In genomic region chr6:137783640-137784198, GRCh38 we compare ENCODE assay signal across 21 cellular contexts.
DNase-seq lines count a peak whose midpoint lies in the region; ATAC-seq and TF ChIP-seq lines count a peak whose summit lies in the region.
"Had no signal": no experiment of that assay in that cellular context is flagged by ENCODE, and none has a peak within 500 bp of the region (broad histone marks: within the 10 kb centered on the region; RNA-seq: fewer than 3 reads in every experiment).

No MANE protein-coding gene starts in this region.

- no peak overlapping the region for H3K9ac ChIP-seq in neural progenitor cell
- H3K9ac ChIP-seq: BLaER1, GM23248 had no signal

- H3K36me3 Mint-ChIP-seq in activated T-cell treated with anti-CD3 and anti-CD28 coated beads, Interleukin-2, amount 50 U/mL, for 72 hours (ENCODE audit: insufficient read depth in 2 of 2), result no peaks in the 10 kb centered on the region
- no peaks in the 10 kb centered on the region for H3K36me3 Mint-ChIP-seq in activated T-cell treated with anti-CD3 and anti-CD28 coated beads, Interleukin-2, amount 50 U/mL, for 24 hours (ENCODE audit: low read depth)
- H3K36me3 Mint-ChIP-seq in T-helper 17 cell (ENCODE audit: low read depth) (peaks cover 4% of the 10 kb centered on the region), neural progenitor cell (no peaks in the 10 kb centered on the region)
- H3K36me3 Mint-ChIP-seq: CD8-positive, alpha-beta T cell had no signal

- no peaks in the 10 kb centered on the region for H3F3A ChIP-seq in neural progenitor cell (ENCODE audit: low read depth)

- H3K79me2 ChIP-seq in neural progenitor cell (ENCODE audit: low read depth), result no peaks in the 10 kb centered on the region

- H3K4me3 Mint-ChIP-seq in activated T-cell treated with anti-CD3 and anti-CD28 coated beads, Interleukin-2, amount 50 U/mL, for 72 hours, result no peak overlapping the region
- H3K4me3 Mint-ChIP-seq in activated T-cell treated with anti-CD3 and anti-CD28 coated beads, Interleukin-2, amount 50 U/mL, for 24 hours, result no peak overlapping the region
- no peak overlapping the region for H3K4me3 Mint-ChIP-seq in T-helper 17 cell
- no peak overlapping the region for H3K4me3 Mint-ChIP-seq in neural progenitor cell
- H3K4me3 Mint-ChIP-seq: CD8-positive, alpha-beta T cell had no signal

- H3K27me3 Mint-ChIP-seq in activated T-cell treated with anti-CD3 and anti-CD28 coated beads, Interleukin-2, amount 50 U/mL, for 72 hours (ENCODE audit: low read depth), result no peaks in the 10 kb centered on the region
- H3K27me3 Mint-ChIP-seq in activated T-cell treated with anti-CD3 and anti-CD28 coated beads, Interleukin-2, amount 50 U/mL, for 24 hours, result no peaks in the 10 kb centered on the region
- no peaks in the 10 kb centered on the region for H3K27me3 Mint-ChIP-seq in T-helper 17 cell
- H3K27me3 Mint-ChIP-seq in neural progenitor cell (ENCODE audit: insufficient read depth, low read depth), result peaks cover 2% of the 10 kb centered on the region

- peak overlapping the region; percentile 39 for H3K27ac Mint-ChIP-seq in activated T-cell treated with anti-CD3 and anti-CD28 coated beads, Interleukin-2, amount 50 U/mL, for 72 hours
- H3K27ac Mint-ChIP-seq in activated T-cell treated with anti-CD3 and anti-CD28 coated beads, Interleukin-2, amount 50 U/mL, for 24 hours, result no peak overlapping the region
- H3K27ac Mint-ChIP-seq in T-helper 17 cell (peak overlapping the region; percentile 81), neural progenitor cell (no peak overlapping the region)
- H3K27ac Mint-ChIP-seq: CD8-positive, alpha-beta T cell had no signal

- H3K4me1 Mint-ChIP-seq in activated T-cell treated with anti-CD3 and anti-CD28 coated beads, Interleukin-2, amount 50 U/mL, for 72 hours (ENCODE audit: low read depth), result no peaks in the 10 kb centered on the region
- no peaks in the 10 kb centered on the region for H3K4me1 Mint-ChIP-seq in activated T-cell treated with anti-CD3 and anti-CD28 coated beads, Interleukin-2, amount 50 U/mL, for 24 hours (ENCODE audit: low read depth)
- peaks cover 4% of the 10 kb centered on the region for H3K4me1 Mint-ChIP-seq in T-helper 17 cell
- no peaks in the 10 kb centered on the region for H3K4me1 Mint-ChIP-seq in neural progenitor cell

- peak overlapping the region; percentile 41 for H2AFZ ChIP-seq in neural progenitor cell (replicated peaks)
- H2AFZ ChIP-seq: GM23248 had no signal

- H4K20me1 ChIP-seq in neural progenitor cell (ENCODE audit: low read depth), result no peaks in the 10 kb centered on the region
- H4K20me1 ChIP-seq: BLaER1 had no signal

- no peak for DNase-seq in activated T-cell treated with anti-CD3 and anti-CD28 coated beads, Interleukin-2, amount 50 U/mL, for 72 hours
- no peak for DNase-seq in activated T-cell treated with anti-CD3 and anti-CD28 coated beads, Interleukin-2, amount 50 U/mL, for 24 hours
- DNase-seq in T-helper 17 cell (no peak), fibroblast of gingiva (ENCODE audit: low read depth) (peak; percentile 19), neural progenitor cell (ENCODE audit: low spot score) (no peak), G401 (ENCODE audit: low spot score) (no peak), putamen (ENCODE audit: low spot score) (no peak)
- DNase-seq: 8988T; CD8-positive, alpha-beta T cell; DND-41; GM23248; MV-4-11; NCI-H1417; NCI-H187 treated with DMSO at 0.1 percent for 48 hours; NCI-H2171; NCI-H748 treated with DMSO at 0.1 percent for 48 hours had no signal

- no peak for ATAC-seq in activated T-cell treated with anti-CD3 and anti-CD28 coated beads, Interleukin-2, amount 50 U/mL, for 72 hours (replicated peaks in 1 of 2)
- ATAC-seq in T-helper 17 cell (no peak), HG03378 (IDR thresholded peaks at IDR 0.05; ENCODE audit: unreplicated experiment) (no peak)
- ATAC-seq: CD8-positive, alpha-beta T cell; HCT116 had no signal

- H3K4me3 ChIP-seq in neural progenitor cell, result no peak overlapping the region
- H3K4me3 ChIP-seq: BLaER1, GM23248, SJSA1 had no signal

- TF ChIP-seq CTCF in neural progenitor cell (IDR thresholded peaks at IDR 0.05), result no peak

- H3K4me1 ChIP-seq in neural progenitor cell, result no peaks in the 10 kb centered on the region
- H3K4me1 ChIP-seq: SJSA1 had no signal

- in situ Hi-C loops in G401 (cut with HindIII; ENCODE audit: low sequenced_read_pairs), result no loop called here

- H3K9me3 Mint-ChIP-seq in activated T-cell treated with anti-CD3 and anti-CD28 coated beads, Interleukin-2, amount 50 U/mL, for 72 hours, result no peaks in the 10 kb centered on the region
- no peaks in the 10 kb centered on the region for H3K9me3 Mint-ChIP-seq in activated T-cell treated with anti-CD3 and anti-CD28 coated beads, Interleukin-2, amount 50 U/mL, for 24 hours
- H3K9me3 Mint-ChIP-seq in neural progenitor cell, result no peaks in the 10 kb centered on the region
- H3K9me3 Mint-ChIP-seq: CD8-positive, alpha-beta T cell had no signal

- H3K27me3 ChIP-seq in neural progenitor cell, result no peaks in the 10 kb centered on the region
- H3K27me3 ChIP-seq: BLaER1, SJSA1 had no signal

- H3K36me3 ChIP-seq in neural progenitor cell, result no peaks in the 10 kb centered on the region
- H3K36me3 ChIP-seq: BLaER1, SJSA1 had no signal

- no peak overlapping the region for H3K27ac ChIP-seq in neural progenitor cell
- H3K27ac ChIP-seq: BLaER1, GM23248, HL-60, SJSA1 had no signal

- H3K9me3 ChIP-seq in T-helper 17 cell (ENCODE audit: control insufficient read depth, low read length, poor library complexity, severe bottlenecking) (no peaks in the 10 kb centered on the region), neural progenitor cell (ENCODE audit: low read depth) (no peaks in the 10 kb centered on the region)
- H3K9me3 ChIP-seq: BLaER1, SJSA1 had no signal

- no peak overlapping the region for H3K4me2 ChIP-seq in neural progenitor cell
- H3K4me2 ChIP-seq: BLaER1 had no signal

Comparison
In these comparisons a context has a peak if more than half of its experiments do, and no peak if none do; other contexts are left out.
1. H3K27ac Mint-ChIP-seq: peak in activated T-cell treated with anti-CD3 and anti-CD28 coated beads, Interleukin-2, amount 50 U/mL, for 72 hours (single experiment) and T-helper 17 cell (single experiment); none in activated T-cell treated with anti-CD3 and anti-CD28 coated beads, Interleukin-2, amount 50 U/mL, for 24 hours (single experiment) and neural progenitor cell (single experiment).